In the genomic region with DNA sequence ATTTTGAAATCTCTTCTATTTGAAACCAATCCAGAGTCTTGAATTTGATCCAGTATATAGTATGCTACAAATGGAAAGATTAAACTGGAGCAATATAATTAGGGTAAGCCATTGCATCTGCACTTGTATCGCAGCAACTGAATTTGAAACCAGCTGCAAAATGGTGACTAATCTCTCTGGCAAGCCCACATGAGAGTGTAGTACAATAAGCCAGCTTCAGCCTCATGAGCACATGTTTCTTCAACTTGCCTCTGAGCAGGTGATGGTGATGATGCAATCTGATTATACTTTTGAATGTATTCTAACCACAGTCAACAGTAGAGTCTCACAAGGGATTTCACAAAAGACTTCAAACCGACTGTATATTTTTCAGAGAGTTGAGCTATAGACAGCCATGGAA, we compare ENCODE assay signal across 8 cellular contexts. TPM values are rescaled to one million over a fixed set of nuclear protein-coding genes. Genes with fewer than 3 reads are reported as not detected.
A peak's percentile ranks its signal among the peaks of the same experiment; 100 is the strongest.
DNase-seq lines count a peak whose midpoint lies in the region; ATAC-seq and TF ChIP-seq lines count a peak whose summit lies in the region.

No MANE protein-coding gene starts in this region.

- POLR2A ChIA-PET in BJ (lab: Charles Lee): interaction anchor here (0.6 kb wide), 1 partner anchor 100 kb away, joined by 8 read pairs; no protein-coding TSS in a partner anchor

- TF ChIP-seq CTCF in BJ (IDR thresholded peaks at IDR 0.05; ENCODE audit: insufficient read depth, low read depth, low read length): no peak
- TF ChIP-seq CTCF in foreskin keratinocyte (conservative IDR thresholded peaks at IDR 0.05): no peak

- no peak overlapping the region for H3K4me3 ChIP-seq in BJ (ENCODE audit: low read depth, low read length)

- H3K36me3 ChIP-seq in BJ (ENCODE audit: control insufficient read depth, insufficient read depth, low read length): no peaks in the 10 kb centered on the region

- DNase-seq in BJ (ENCODE audit: low read depth) (peak; percentile 77), NCI-H2107 (lab: John Stamatoyannopoulos, UW) (peak; percentile 93), foreskin keratinocyte (peak; percentile 86 to 92), HT-29 (ENCODE audit: low spot score) (no peak)
- DNase-seq in activated CD4-positive, alpha-beta T cell treated with anti-CD3 and anti-CD28 coated beads, Interleukin-2, amount 50 U/mL, for 4 hours: peak; percentile 3 to 19
- DNase-seq in stimulated activated CD4-positive, alpha-beta T cell treated with anti-CD3 and anti-CD28 coated beads, Interleukin-12 subunit alpha, Interleukin-12 subunit beta, amount 100 ng/mL, for 48 hours (ENCODE audit: low read depth in 2 of 3, low spot score in 1 of 3): peak; percentile 10 to 46 (median 17)

- peak; percentile 89 for ATAC-seq in GM19025 (IDR thresholded peaks at IDR 0.05; ENCODE audit: low read depth, unreplicated experiment)
- peak; percentile 98 for ATAC-seq in HG03097 (IDR thresholded peaks at IDR 0.05; ENCODE audit: low FRiP score, unreplicated experiment)
- peak; percentile 100 for ATAC-seq in foreskin keratinocyte

- peaks cover 8% of the 10 kb centered on the region for H3K4me1 ChIP-seq in foreskin keratinocyte

- CTCF ChIA-PET in BJ (lab: Yijun Ruan, JAX): interaction anchor here (0.6 to 0.8 kb wide), 2 partner anchors 12 to 211 kb away, joined by 3 read pairs; no protein-coding TSS in a partner anchor

- H3K27ac ChIP-seq in foreskin keratinocyte: peak overlapping the region; percentile 28

- H3K27me3 ChIP-seq in BJ (ENCODE audit: control insufficient read depth, insufficient read depth, low read length) (no peaks in the 10 kb centered on the region), foreskin keratinocyte (no peaks in the 10 kb centered on the region)

RNA-seq across cellular contexts. Expression of a gene that starts 0.8 kb away (rescaled TPM):
- 9.2 and 18.4 TPM in 2 replicates for polyA plus RNA-seq in BJ (2011; rRNA removed)
- polyA minus RNA-seq in BJ (2011; rRNA and poly(A)+ RNA removed): 2.9 and 3.7 TPM in 2 replicates
- total RNA-seq in foreskin keratinocyte: 71.0 and 88.1 TPM in 2 replicates
- 87.0 and 110 TPM in 2 replicates for polyA plus RNA-seq in foreskin keratinocyte
- 21.1 and 22.0 TPM in 2 replicates for total RNA-seq in HT-29 (2014; rRNA removed; shearing (Covaris generic))
